In genomic region chr1:220274122-220274855, GRCh38 we compare ENCODE assay signal across 1 cellular context.
TF ChIP-seq lines count a peak whose summit lies in the region.

No MANE protein-coding gene starts in this region.

TF ChIP-seq in WTC11, 78 proteins besides CTCF, POLR2A, EP300 and RAD21 (continued from another document):
- no peak for TF ChIP-seq ATF2 (CRISPR knock-in tag; IDR thresholded peaks at IDR 0.05; ENCODE audit: borderline replicate concordance, low read depth)
- no peak for TF ChIP-seq ZNF396 (CRISPR knock-in tag; IDR thresholded peaks at IDR 0.05; ENCODE audit: borderline replicate concordance)
- no peak for TF ChIP-seq ETV6 (CRISPR knock-in tag; IDR thresholded peaks at IDR 0.05)
- TF ChIP-seq ATF3 (CRISPR knock-in tag; conservative IDR thresholded peaks at IDR 0.05) = no peak
TF ChIP-seq in WTC11: peak in this region for 3.
